In the genomic region with DNA sequence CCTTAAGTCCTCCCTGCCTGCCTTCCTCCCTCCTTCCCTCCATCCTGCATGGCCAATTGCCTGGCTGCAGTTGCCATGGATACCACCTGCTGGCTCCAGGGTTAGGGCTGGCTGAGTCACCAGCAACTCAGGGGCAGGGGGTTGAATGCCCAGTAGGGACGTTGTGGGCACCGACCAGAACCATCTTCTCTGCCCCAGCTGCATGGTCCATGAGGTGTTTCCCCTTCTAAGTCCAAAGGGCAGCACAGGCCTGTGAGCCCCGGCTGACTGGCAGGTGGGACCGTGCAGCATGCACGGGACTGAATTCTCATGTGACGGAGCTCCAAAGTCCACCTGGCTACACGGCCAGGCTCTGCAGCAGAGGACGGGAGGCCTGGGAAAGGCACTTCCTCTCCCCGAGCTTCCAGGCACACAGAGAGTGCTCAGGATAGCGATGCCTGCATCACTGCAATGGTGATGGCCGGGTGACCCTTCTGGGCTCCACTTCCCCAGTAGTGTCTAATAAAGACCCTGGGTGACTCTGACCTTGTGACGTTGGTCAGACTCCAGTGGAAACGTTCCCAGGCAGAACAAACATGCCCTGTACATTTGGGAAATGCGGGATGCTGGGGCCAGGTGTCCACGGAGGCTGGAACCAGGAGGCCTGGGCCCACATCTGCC, we compare ENCODE assay signal across 1 cellular context.
A peak's percentile ranks its signal among the peaks of the same experiment; 100 is the strongest.
TF ChIP-seq lines count a peak whose summit lies in the region.

No MANE protein-coding gene starts in this region.

TF ChIP-seq in HepG2, 621 proteins besides CTCF, POLR2A, EP300 and RAD21 (continued from another document and continues in another):
- TF ChIP-seq, protein P1, sequence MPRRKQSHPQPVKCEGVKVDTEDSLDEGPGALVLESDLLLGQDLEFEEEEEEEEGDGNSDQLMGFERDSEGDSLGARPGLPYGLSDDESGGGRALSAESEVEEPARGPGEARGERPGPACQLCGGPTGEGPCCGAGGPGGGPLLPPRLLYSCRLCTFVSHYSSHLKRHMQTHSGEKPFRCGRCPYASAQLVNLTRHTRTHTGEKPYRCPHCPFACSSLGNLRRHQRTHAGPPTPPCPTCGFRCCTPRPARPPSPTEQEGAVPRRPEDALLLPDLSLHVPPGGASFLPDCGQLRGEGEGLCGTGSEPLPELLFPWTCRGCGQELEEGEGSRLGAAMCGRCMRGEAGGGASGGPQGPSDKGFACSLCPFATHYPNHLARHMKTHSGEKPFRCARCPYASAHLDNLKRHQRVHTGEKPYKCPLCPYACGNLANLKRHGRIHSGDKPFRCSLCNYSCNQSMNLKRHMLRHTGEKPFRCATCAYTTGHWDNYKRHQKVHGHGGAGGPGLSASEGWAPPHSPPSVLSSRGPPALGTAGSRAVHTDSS (CRISPR knock-in tag; conservative IDR thresholded peaks at IDR 0.05) = no peak
- TF ChIP-seq ZNF614 (CRISPR knock-in tag; IDR thresholded peaks at IDR 0.05; ENCODE audit: borderline replicate concordance) (peak; percentile 96; the same call in 1 of the 2 replicates), ZNF446 (CRISPR knock-in tag; IDR thresholded peaks at IDR 0.05) (peak; percentile 71; the same call in 1 of the 2 replicates), MNT (IDR thresholded peaks at IDR 0.05) (peak; percentile 77), ZNF563 (CRISPR knock-in tag; IDR thresholded peaks at IDR 0.05) (peak; percentile 92), ERF (CRISPR knock-in tag; IDR thresholded peaks at IDR 0.05) (peak; percentile 98), CHD2 (IDR thresholded peaks at IDR 0.05; ENCODE audit: low read depth, low read length) (no peak), SIN3B (IDR thresholded peaks at IDR 0.05; ENCODE audit: low read length) (no peak), NR2F1 (CRISPR knock-in tag; IDR thresholded peaks at IDR 0.05) (0 out of 4 replicates have a peak, but pooled peaks of 1 of the 2 experiments have one; percentile 38), RBM22 (optimal IDR thresholded peaks at IDR 0.05; ENCODE audit: low read length) (no peak), ZNF451 (CRISPR knock-in tag; IDR thresholded peaks at IDR 0.05) (peak; percentile 96; the same call in 1 of the 2 replicates), NR3C1 (CRISPR knock-in tag; IDR thresholded peaks at IDR 0.05) (no peak), ZFP1 (CRISPR knock-in tag; IDR thresholded peaks at IDR 0.05) (peak; percentile 77; the same call in 1 of the 2 replicates), ZNF331 (CRISPR knock-in tag; IDR thresholded peaks at IDR 0.05) (peak; percentile 98), SAP130 (CRISPR knock-in tag; IDR thresholded peaks at IDR 0.05; ENCODE audit: low read depth) (peak; percentile 91), ATM (IDR thresholded peaks at IDR 0.05; ENCODE audit: borderline replicate concordance) (no peak), KAT7 (CRISPR knock-in tag; IDR thresholded peaks at IDR 0.05; ENCODE audit: borderline replicate concordance) (no peak), ZNF737 (CRISPR knock-in tag; IDR thresholded peaks at IDR 0.05; ENCODE audit: borderline replicate concordance) (peak; percentile 97), CEBPB (IDR thresholded peaks at IDR 0.05; ENCODE audit: borderline replicate concordance, low read depth, low read length) (no peak), CBX5 (CRISPR knock-in tag; IDR thresholded peaks at IDR 0.05; ENCODE audit: borderline replicate concordance) (peak; percentile 72; the same call in 1 of the 2 replicates), HOXD1 (CRISPR knock-in tag; IDR thresholded peaks at IDR 0.05) (peak; percentile 62; the same call in 1 of the 2 replicates), PRPF4 (IDR thresholded peaks at IDR 0.05; ENCODE audit: low read depth, low read length, poor library complexity, severe bottlenecking) (no peak), ZNF629 (CRISPR knock-in tag; conservative IDR thresholded peaks at IDR 0.05) (peak; percentile 70), ZNF510 (CRISPR knock-in tag; IDR thresholded peaks at IDR 0.05; ENCODE audit: low read depth) (peak; percentile 89), NFE2L2 (IDR thresholded peaks at IDR 0.05; ENCODE audit: low read length) (no peak), KLF13 (CRISPR knock-in tag; IDR thresholded peaks at IDR 0.05) (no peak), NFYC (CRISPR knock-in tag; IDR thresholded peaks at IDR 0.05) (0 out of 2 replicates have a peak, but pooled peaks have one; percentile 32), SP1 (IDR thresholded peaks at IDR 0.05) (no peak), SP1 (CRISPR knock-in tag; IDR thresholded peaks at IDR 0.05) (no peak; the same call in 1 of the 2 replicates), SMAD9 (CRISPR knock-in tag; IDR thresholded peaks at IDR 0.05) (no peak), HNF4A (CRISPR knock-in tag; IDR thresholded peaks at IDR 0.05) (peak; percentile 99), RFXANK (CRISPR knock-in tag; IDR thresholded peaks at IDR 0.05) (no peak), ETV5 (CRISPR knock-in tag; IDR thresholded peaks at IDR 0.05; ENCODE audit: borderline replicate concordance) (peak; percentile 63), ZKSCAN1 (IDR thresholded peaks at IDR 0.05; ENCODE audit: low read length) (no peak), TOPORS (CRISPR knock-in tag; IDR thresholded peaks at IDR 0.05) (peak; percentile 97), NCOA1 (CRISPR knock-in tag; IDR thresholded peaks at IDR 0.05) (0 out of 2 replicates have a peak, but pooled peaks have one; percentile 22), NFKBIZ (CRISPR knock-in tag; IDR thresholded peaks at IDR 0.05) (peak; percentile 99), ZZZ3 (CRISPR knock-in tag; IDR thresholded peaks at IDR 0.05; ENCODE audit: borderline replicate concordance) (peak; percentile 81; the same call in 1 of the 2 replicates), ZKSCAN8 (CRISPR knock-in tag; IDR thresholded peaks at IDR 0.05; ENCODE audit: borderline replicate concordance) (peak; percentile 56; the same call in 1 of the 2 replicates), ZNF660 (CRISPR knock-in tag; IDR thresholded peaks at IDR 0.05; ENCODE audit: borderline replicate concordance, low read depth) (no peak), FOXA3 (CRISPR knock-in tag; IDR thresholded peaks at IDR 0.05) (peak; percentile 81), ZNF251 (CRISPR knock-in tag; IDR thresholded peaks at IDR 0.05) (peak; percentile 79; the same call in 1 of the 2 replicates), USF2 (IDR thresholded peaks at IDR 0.05; ENCODE audit: low read depth, low read length) (peak; percentile 34; the same call in 1 of the 2 replicates), USF2 (CRISPR knock-in tag; IDR thresholded peaks at IDR 0.05; ENCODE audit: borderline replicate concordance) (peak; percentile 48; the same call in 1 of the 2 replicates), DNMT1 (CRISPR knock-in tag; IDR thresholded peaks at IDR 0.05) (no peak), ZNF878 (CRISPR knock-in tag; IDR thresholded peaks at IDR 0.05) (peak; percentile 98), ZNF713 (CRISPR knock-in tag; IDR thresholded peaks at IDR 0.05) (no peak), ADNP (CRISPR knock-in tag; IDR thresholded peaks at IDR 0.05) (no peak), ZC3H4 (CRISPR knock-in tag; IDR thresholded peaks at IDR 0.05; ENCODE audit: borderline replicate concordance) (no peak), FIP1L1 (IDR thresholded peaks at IDR 0.05; ENCODE audit: borderline replicate concordance, insufficient read depth, low read depth, low read length) (no peak), KDM6A (CRISPR knock-in tag; IDR thresholded peaks at IDR 0.05; ENCODE audit: low read depth) (peak; percentile 73), XBP1 (CRISPR knock-in tag; IDR thresholded peaks at IDR 0.05) (no peak; the same call in 1 of the 2 replicates), MTA1 (CRISPR knock-in tag; IDR thresholded peaks at IDR 0.05; ENCODE audit: borderline replicate concordance) (peak; percentile 98), PCBP1 (IDR thresholded peaks at IDR 0.05; ENCODE audit: borderline replicate concordance, low read depth, low read length) (no peak)
- TF ChIP-seq, protein P2, sequence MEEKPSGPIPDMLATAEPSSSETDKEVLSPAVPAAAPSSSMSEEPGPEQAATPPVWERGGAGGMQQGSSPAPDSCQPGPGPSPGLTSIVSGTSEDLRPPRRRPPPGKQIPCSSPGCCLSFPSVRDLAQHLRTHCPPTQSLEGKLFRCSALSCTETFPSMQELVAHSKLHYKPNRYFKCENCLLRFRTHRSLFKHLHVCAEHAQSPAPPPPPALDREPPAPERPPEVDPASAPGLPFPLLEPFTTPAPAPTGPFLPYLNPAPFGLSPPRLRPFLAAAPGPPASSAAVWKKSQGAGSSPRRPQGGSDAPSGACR (CRISPR knock-in tag; IDR thresholded peaks at IDR 0.05) = 0 out of 2 replicates have a peak, but pooled peaks have one; percentile 66
- TF ChIP-seq, protein P3, sequence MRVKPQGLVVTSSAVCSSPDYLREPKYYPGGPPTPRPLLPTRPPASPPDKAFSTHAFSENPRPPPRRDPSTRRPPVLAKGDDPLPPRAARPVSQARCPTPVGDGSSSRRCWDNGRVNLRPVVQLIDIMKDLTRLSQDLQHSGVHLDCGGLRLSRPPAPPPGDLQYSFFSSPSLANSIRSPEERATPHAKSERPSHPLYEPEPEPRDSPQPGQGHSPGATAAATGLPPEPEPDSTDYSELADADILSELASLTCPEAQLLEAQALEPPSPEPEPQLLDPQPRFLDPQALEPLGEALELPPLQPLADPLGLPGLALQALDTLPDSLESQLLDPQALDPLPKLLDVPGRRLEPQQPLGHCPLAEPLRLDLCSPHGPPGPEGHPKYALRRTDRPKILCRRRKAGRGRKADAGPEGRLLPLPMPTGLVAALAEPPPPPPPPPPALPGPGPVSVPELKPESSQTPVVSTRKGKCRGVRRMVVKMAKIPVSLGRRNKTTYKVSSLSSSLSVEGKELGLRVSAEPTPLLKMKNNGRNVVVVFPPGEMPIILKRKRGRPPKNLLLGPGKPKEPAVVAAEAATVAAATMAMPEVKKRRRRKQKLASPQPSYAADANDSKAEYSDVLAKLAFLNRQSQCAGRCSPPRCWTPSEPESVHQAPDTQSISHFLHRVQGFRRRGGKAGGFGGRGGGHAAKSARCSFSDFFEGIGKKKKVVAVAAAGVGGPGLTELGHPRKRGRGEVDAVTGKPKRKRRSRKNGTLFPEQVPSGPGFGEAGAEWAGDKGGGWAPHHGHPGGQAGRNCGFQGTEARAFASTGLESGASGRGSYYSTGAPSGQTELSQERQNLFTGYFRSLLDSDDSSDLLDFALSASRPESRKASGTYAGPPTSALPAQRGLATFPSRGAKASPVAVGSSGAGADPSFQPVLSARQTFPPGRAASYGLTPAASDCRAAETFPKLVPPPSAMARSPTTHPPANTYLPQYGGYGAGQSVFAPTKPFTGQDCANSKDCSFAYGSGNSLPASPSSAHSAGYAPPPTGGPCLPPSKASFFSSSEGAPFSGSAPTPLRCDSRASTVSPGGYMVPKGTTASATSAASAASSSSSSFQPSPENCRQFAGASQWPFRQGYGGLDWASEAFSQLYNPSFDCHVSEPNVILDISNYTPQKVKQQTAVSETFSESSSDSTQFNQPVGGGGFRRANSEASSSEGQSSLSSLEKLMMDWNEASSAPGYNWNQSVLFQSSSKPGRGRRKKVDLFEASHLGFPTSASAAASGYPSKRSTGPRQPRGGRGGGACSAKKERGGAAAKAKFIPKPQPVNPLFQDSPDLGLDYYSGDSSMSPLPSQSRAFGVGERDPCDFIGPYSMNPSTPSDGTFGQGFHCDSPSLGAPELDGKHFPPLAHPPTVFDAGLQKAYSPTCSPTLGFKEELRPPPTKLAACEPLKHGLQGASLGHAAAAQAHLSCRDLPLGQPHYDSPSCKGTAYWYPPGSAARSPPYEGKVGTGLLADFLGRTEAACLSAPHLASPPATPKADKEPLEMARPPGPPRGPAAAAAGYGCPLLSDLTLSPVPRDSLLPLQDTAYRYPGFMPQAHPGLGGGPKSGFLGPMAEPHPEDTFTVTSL (CRISPR knock-in tag; IDR thresholded peaks at IDR 0.05; ENCODE audit: borderline replicate concordance) = peak; percentile 53; the same call in 1 of the 2 replicates
- TF ChIP-seq, protein P4, sequence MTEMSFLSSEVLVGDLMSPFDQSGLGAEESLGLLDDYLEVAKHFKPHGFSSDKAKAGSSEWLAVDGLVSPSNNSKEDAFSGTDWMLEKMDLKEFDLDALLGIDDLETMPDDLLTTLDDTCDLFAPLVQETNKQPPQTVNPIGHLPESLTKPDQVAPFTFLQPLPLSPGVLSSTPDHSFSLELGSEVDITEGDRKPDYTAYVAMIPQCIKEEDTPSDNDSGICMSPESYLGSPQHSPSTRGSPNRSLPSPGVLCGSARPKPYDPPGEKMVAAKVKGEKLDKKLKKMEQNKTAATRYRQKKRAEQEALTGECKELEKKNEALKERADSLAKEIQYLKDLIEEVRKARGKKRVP (CRISPR knock-in tag; IDR thresholded peaks at IDR 0.05) = peak in 1 of 2 experiments; percentile 89; a peak in 2 of 4 replicates
- TF ChIP-seq, protein P5, sequence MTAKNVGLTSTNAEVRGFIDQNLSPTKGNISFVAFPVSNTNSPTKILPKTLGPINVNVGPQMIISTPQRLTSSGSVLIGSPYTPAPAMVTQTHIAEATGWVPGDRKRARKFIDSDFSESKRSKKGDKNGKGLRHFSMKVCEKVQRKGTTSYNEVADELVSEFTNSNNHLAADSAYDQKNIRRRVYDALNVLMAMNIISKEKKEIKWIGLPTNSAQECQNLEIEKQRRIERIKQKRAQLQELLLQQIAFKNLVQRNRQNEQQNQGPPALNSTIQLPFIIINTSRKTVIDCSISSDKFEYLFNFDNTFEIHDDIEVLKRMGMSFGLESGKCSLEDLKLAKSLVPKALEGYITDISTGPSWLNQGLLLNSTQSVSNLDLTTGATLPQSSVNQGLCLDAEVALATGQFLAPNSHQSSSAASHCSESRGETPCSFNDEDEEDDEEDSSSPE (CRISPR knock-in tag; IDR thresholded peaks at IDR 0.05) = peak; percentile 90
